ENCODE assay signal across 17 cellular contexts in the genomic region with DNA sequence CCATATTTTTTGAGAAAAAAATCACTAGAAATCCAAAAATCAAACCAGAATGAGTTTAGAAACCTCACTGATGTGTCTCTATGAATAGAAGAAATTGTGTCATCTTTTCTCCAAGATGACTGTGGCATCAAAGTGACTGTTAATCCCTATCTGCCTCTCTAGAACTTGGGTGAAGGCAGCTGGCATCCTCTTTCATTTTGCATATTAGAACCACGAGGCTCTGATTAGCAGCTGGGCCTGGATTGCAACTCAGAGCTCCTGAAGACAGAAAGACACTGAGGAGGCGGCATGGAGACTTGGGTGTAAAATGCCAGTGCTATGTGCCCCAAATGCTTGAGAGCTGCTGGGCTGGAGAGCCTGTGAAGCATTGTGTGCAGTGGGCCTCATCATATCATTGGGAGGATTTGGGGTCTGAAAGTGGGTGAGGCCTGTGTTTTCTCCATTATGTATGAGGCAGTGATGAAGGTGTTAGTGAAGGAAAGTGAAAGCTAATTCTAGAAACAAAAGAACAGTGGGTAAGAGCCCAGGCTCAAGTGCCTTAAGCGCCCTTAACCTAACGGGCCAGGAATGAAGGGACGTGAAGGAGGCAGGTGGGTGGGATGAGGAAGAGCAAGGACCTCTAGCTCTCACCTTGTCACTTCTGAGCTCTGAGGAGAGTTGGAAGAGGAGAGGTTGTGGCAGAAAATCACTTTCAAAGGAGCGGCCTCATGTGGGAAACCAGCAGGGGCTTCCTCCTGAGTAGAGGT. TPM values are rescaled to one million over a fixed set of nuclear protein-coding genes. Genes with fewer than 3 reads are reported as not detected.
DNase-seq lines count a peak whose midpoint lies in the region; ATAC-seq and TF ChIP-seq lines count a peak whose summit lies in the region.
"Had no signal": no experiment of that assay in that cellular context is flagged by ENCODE, and none has a peak within 500 bp of the region (broad histone marks: within the 10 kb centered on the region; RNA-seq: fewer than 3 reads in every experiment).

No MANE protein-coding gene starts in this region.

- no peaks in the 10 kb centered on the region for H3K36me3 Mint-ChIP-seq in endodermal cell (ENCODE audit: low read depth)
- H3K36me3 Mint-ChIP-seq: CD4-positive, alpha-beta memory T cell had no signal

- H3K4me3 ChIP-seq in HCT116 (replicated peaks in 1 of 2; ENCODE audit: low read depth in 1 of 2, low read length in 2 of 2): no peak overlapping the region
- H3K4me3 ChIP-seq in endodermal cell (ENCODE audit: low read length): no peak overlapping the region
- H3K4me3 ChIP-seq: A549, GM23248 had no signal

- H3K27ac ChIP-seq in HCT116 (ENCODE audit: low read depth, low read length) (no peak overlapping the region), endodermal cell (ENCODE audit: low read depth, low read length) (no peak overlapping the region)
- H3K27ac ChIP-seq: A549, GM23248 had no signal

- BruUV-seq in HCT116 (replicated peaks; lab: Mats Ljungman, UMichigan): no TSS peak

- H3K9ac ChIP-seq in HCT116 (ENCODE audit: low read length) (no peak overlapping the region), endodermal cell (ENCODE audit: extremely low read depth, low read length, poor library complexity, severe bottlenecking) (no peak overlapping the region)
- H3K9ac ChIP-seq: GM23248 had no signal

- no peaks in the 10 kb centered on the region for H3K9me2 ChIP-seq in HCT116 (ENCODE audit: insufficient read depth)

- H3K4me2 ChIP-seq in HCT116 (ENCODE audit: low read length): no peak overlapping the region

- no peak for TF ChIP-seq POLR2A in HCT116 (IDR thresholded peaks at IDR 0.05; ENCODE audit: borderline replicate concordance, extremely low read depth, insufficient read depth, insufficient read length)

- peaks cover 43% of the 10 kb centered on the region for H3K27me3 Mint-ChIP-seq in endodermal cell (ENCODE audit: insufficient read depth)

- POLR2A ChIA-PET in HCT116 (lab: Charles Lee): no interaction called here

- no peak overlapping the region for H3K4me3 Mint-ChIP-seq in endodermal cell
- H3K4me3 Mint-ChIP-seq: CD4-positive, alpha-beta memory T cell; T-helper 2 cell treated with Interferon-gamma antibody and Interleukin-4, amounts not matched to agents 5 μg/mL and 100 μg/mL, for 36 hours had no signal

- no peaks in the 10 kb centered on the region for H4K20me1 ChIP-seq in HCT116 (ENCODE audit: insufficient read depth)

- intact Hi-C loops in HCT116 (cut with micrococcal nuclease): loop anchor here (2.0 kb wide), 1 partner anchor 485 kb away; no protein-coding TSS in a partner anchor
- intact Hi-C loops in left ventricle myocardium superior (cut with micrococcal nuclease): loop anchor here (10.0 kb wide), 1 partner anchor 389 kb away; no protein-coding TSS in a partner anchor

- 85 to 100% methylated on average over 3 to 6 of the region's 6 CpGs for WGBS in endodermal cell (ENCODE audit: insufficient coverage in 1 of 2, insufficient read length in 1 of 2), 2 experiments

- TF ChIP-seq RAD21 in HCT116 (IDR thresholded peaks at IDR 0.05; ENCODE audit: low read depth): no peak

- no peak overlapping the region for H3K27ac Mint-ChIP-seq in endodermal cell
- H3K27ac Mint-ChIP-seq: CD4-positive, alpha-beta memory T cell; T-helper 2 cell treated with Interferon-gamma antibody and Interleukin-4, amounts not matched to agents 5 μg/mL and 100 μg/mL, for 36 hours had no signal

- CTCF ChIA-PET in HCT116 (lab: Charles Lee): interaction anchor here (0.6 to 7.2 kb wide), 10 partner anchors 9 to 676 kb away, joined by 3 to 59 read pairs (median 4); no protein-coding TSS in a partner anchor

- H3K36me3 ChIP-seq in HCT116 (ENCODE audit: control insufficient read depth in 1 of 2, insufficient read depth in 2 of 2, low read length in 2 of 2) (no peaks in the 10 kb centered on the region), endodermal cell (ENCODE audit: control insufficient read depth, insufficient read depth, low read length) (no peaks in the 10 kb centered on the region)

- RAD21 ChIA-PET in HCT116 (lab: Charles Lee; ENCODE audit: low non-redundant PET in 1 of 2, low total read pairs in 2 of 2, uncharacterized antibody in 2 of 2, unreplicated experiment in 2 of 2): no interaction called here

- peak; percentile 84 for DNase-seq in DMS79 (lab: John Stamatoyannopoulos, UW)
- DNase-seq in HCT116 (ENCODE audit: low read depth, low spot score): no peak
- peak; percentile 67 to 85 for DNase-seq in NCI-H524 (lab: John Stamatoyannopoulos, UW)
- peak; percentile 43 for DNase-seq in endodermal cell
- DNase-seq in left ventricle myocardium superior: no peak
- DNase-seq in activated CD4-positive, CD25-positive, alpha-beta regulatory T cell treated with anti-CD3 and anti-CD28 coated beads, Interleukin-2, amount 50 U/mL, for 72 hours: no peak
- DNase-seq: CD4-positive, alpha-beta memory T cell; NK-92 treated with Interleukin-12 subunit alpha and Interleukin-12 subunit beta, amount 100 ng/mL, for 24 hours; Right ventricle myocardium superior had no signal

- TF ChIP-seq CTCF in HCT116 (IDR thresholded peaks at IDR 0.05 in 2 of 3, conservative IDR thresholded peaks at IDR 0.05 in 1 of 3; ENCODE audit: borderline replicate concordance in 1 of 3, insufficient read depth in 1 of 3, low read depth in 2 of 3, low read length in 2 of 3) (no peak), endodermal cell (conservative IDR thresholded peaks at IDR 0.05) (no peak)

- H3K9me3 Mint-ChIP-seq in endodermal cell: no peaks in the 10 kb centered on the region
- H3K9me3 Mint-ChIP-seq: CD4-positive, alpha-beta memory T cell; T-helper 2 cell treated with Interferon-gamma antibody and Interleukin-4, amounts not matched to agents 5 μg/mL and 100 μg/mL, for 36 hours had no signal

- ATAC-seq in HCT116 (no peak), HG02852 (IDR thresholded peaks at IDR 0.05; ENCODE audit: unreplicated experiment) (no peak), left ventricle myocardium superior (no peak), GM18873 (IDR thresholded peaks at IDR 0.05; ENCODE audit: low FRiP score, unreplicated experiment) (no peak)

- peak overlapping the region; percentile 1 for H2AFZ ChIP-seq in HCT116 (ENCODE audit: low read depth, low read length, poor library complexity, severe bottlenecking)

- peaks cover 3% of the 10 kb centered on the region for H3K4me1 Mint-ChIP-seq in endodermal cell

- H3K4me1 ChIP-seq in HCT116 (ENCODE audit: control insufficient read depth in 1 of 2, insufficient read depth in 2 of 2, low read length in 2 of 2) (no peaks in the 10 kb centered on the region), endodermal cell (ENCODE audit: control insufficient read depth, insufficient read depth, low read length) (no peaks in the 10 kb centered on the region)
- H3K4me1 ChIP-seq: A549 had no signal

- H3K79me2 ChIP-seq in HCT116 (ENCODE audit: insufficient read depth, low read length): no peaks in the 10 kb centered on the region

- no peaks in the 10 kb centered on the region for H3K9me3 ChIP-seq in HCT116 (ENCODE audit: control insufficient read depth in 1 of 2, insufficient read depth in 1 of 2, low read depth in 1 of 2, low read length in 2 of 2)
- no peaks in the 10 kb centered on the region for H3K9me3 ChIP-seq in endodermal cell (ENCODE audit: control insufficient read depth, low read length)
- H3K9me3 ChIP-seq: A549 had no signal

- H3K27me3 ChIP-seq in HCT116 (ENCODE audit: insufficient read depth, low read length) (no peaks in the 10 kb centered on the region), endodermal cell (ENCODE audit: control insufficient read depth, insufficient read depth, low read length, poor library complexity, severe bottlenecking) (peaks cover 73% of the 10 kb centered on the region)

TF ChIP-seq in HCT116, 20 proteins besides CTCF, POLR2A, EP300 and RAD21:
- TF ChIP-seq, protein P1, sequence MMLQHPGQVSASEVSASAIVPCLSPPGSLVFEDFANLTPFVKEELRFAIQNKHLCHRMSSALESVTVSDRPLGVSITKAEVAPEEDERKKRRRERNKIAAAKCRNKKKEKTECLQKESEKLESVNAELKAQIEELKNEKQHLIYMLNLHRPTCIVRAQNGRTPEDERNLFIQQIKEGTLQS (IDR thresholded peaks at IDR 0.05): no peak
- TF ChIP-seq POLR2AphosphoS5 (IDR thresholded peaks at IDR 0.05; ENCODE audit: low read depth, low read length): no peak
TF ChIP-seq in HCT116: peak in this region for 0.

RNA-seq across cellular contexts. Expression of a gene that starts 26.2 kb away (rescaled TPM):
- total RNA-seq in HCT116 (2021; ENCODE audit: unreplicated experiment) (7.5 TPM), endodermal cell (under 1 TPM in 1 of 2 donors, not detected in 1; 0.77 TPM), left ventricle myocardium superior (not detected)
- polyA plus RNA-seq in HCT116 (2012): 4.3 and 6.4 TPM in 2 replicates
- polyA plus RNA-seq in endodermal cell (2013, experiment 1 of 2): 0.18 TPM
- not detected for polyA plus RNA-seq in endodermal cell (2013, experiment 2 of 2)
- total RNA-seq: CD4-positive, alpha-beta memory T cell; GM23248; OCI-LY7; Right ventricle myocardium superior had no signal
- polyA plus RNA-seq: BJ; CD4-positive, alpha-beta memory T cell; GM23248 had no signal

RNA-seq across cellular contexts. Expression of a gene that starts 36.1 kb away (rescaled TPM):
- 0.84 TPM for total RNA-seq in HCT116 (2021; ENCODE audit: unreplicated experiment)
- polyA plus RNA-seq in HCT116 (2012): 0.77 and 0.95 TPM in 2 replicates
- total RNA-seq in endodermal cell: under 1 TPM; 0.31 to 0.62 TPM
- 0.25 TPM for polyA plus RNA-seq in endodermal cell (2013, experiment 1 of 2)
- 0.12 TPM for polyA plus RNA-seq in endodermal cell (2013, experiment 2 of 2)
- not detected for total RNA-seq in left ventricle myocardium superior
- total RNA-seq: Calu3; CD4-positive, alpha-beta memory T cell; GM23248; OCI-LY7; Right ventricle myocardium superior had no signal
- polyA plus RNA-seq: A549; BJ; CD4-positive, alpha-beta memory T cell; GM23248 had no signal

Comparison
In these comparisons a context has a peak if more than half of its experiments do, and no peak if none do; other contexts are left out.
1. DNase-seq: peak in DMS79 (single experiment), NCI-H524 (2 of 2) and endodermal cell (single experiment); none in HCT116 (single experiment), left ventricle myocardium superior (single experiment) and activated CD4-positive, CD25-positive, alpha-beta regulatory T cell treated with anti-CD3 and anti-CD28 coated beads, Interleukin-2, amount 50 U/mL, for 72 hours (single experiment).